2 cellular contexts compared by ENCODE assay signal in genomic region chr1:92842082-92843045, GRCh38.
TF ChIP-seq lines count a peak whose summit lies in the region.

No MANE protein-coding gene starts in this region.

TF ChIP-seq in PFSK-1, 5 proteins besides CTCF, POLR2A, EP300 and RAD21:
- TF ChIP-seq POLR2AphosphoS5 (IDR thresholded peaks at IDR 0.05; ENCODE audit: low read depth, low read length) (peak; percentile 42), SIN3A (IDR thresholded peaks at IDR 0.05; ENCODE audit: borderline replicate concordance, insufficient read depth, low read length) (no peak), FOXP2 (optimal IDR thresholded peaks at IDR 0.05; ENCODE audit: borderline replicate concordance, extremely low read depth, extremely low read length, insufficient read depth) (no peak), TAF1 (IDR thresholded peaks at IDR 0.05; ENCODE audit: borderline replicate concordance, insufficient read depth, low read length) (no peak), REST (IDR thresholded peaks at IDR 0.05; ENCODE audit: insufficient read depth in 1 of 2, low read depth in 2 of 2, low read length in 2 of 2) (no peak)

TF ChIP-seq in endothelial cell of umbilical vein, 7 proteins besides CTCF, POLR2A, EP300 and RAD21:
- no peak for TF ChIP-seq MAX (IDR thresholded peaks at IDR 0.05; ENCODE audit: insufficient read depth, insufficient read length)
- peak; percentile 14 for TF ChIP-seq POLR2AphosphoS5 (IDR thresholded peaks at IDR 0.05; ENCODE audit: insufficient read depth, low read depth, low read length)
- no peak for TF ChIP-seq JUN (IDR thresholded peaks at IDR 0.05; ENCODE audit: borderline replicate concordance, insufficient read depth, insufficient read length, low read depth)
- TF ChIP-seq EZH2 (IDR thresholded peaks at IDR 0.05; ENCODE audit: borderline replicate concordance, low read depth, low read length, severe bottlenecking) = no peak
- TF ChIP-seq FOS (IDR thresholded peaks at IDR 0.05; ENCODE audit: borderline replicate concordance, insufficient read depth, low read length) = no peak
